In the genomic region with DNA sequence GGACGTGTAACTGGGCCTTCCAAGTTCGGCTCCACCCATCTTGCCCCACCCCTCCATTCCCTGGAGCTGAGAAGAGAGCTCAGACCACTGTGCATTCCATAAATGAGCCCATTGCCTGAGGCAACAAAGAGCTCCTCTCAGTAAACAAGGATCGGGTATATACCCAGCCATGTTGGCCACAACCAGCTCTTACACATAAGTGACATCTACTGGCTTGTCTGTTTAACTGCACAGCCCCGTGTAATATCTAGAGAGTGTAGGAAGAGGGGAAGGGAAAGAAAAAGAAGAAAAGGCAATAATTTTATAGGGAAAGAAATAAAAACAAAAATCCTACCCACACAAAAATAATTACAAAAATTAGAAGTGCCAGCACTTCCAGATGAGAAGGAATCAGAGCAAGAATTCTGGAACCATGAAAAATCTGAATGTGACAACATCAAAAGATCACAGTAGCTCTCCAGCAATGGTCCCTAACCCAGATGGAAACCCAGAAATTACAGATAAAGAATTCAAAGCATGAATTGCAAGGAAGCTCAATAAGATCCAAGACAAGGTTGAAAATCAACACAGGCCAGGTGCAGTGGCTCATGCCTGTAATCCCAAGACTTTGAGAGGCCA, we compare ENCODE assay signal across 8 cellular contexts.
DNase-seq lines count a peak whose midpoint lies in the region; FAIRE-seq and TF ChIP-seq lines count a peak whose summit lies in the region.

No MANE protein-coding gene starts in this region.

- no peak overlapping the region for H3K4me3 ChIP-seq in stomach

- peaks cover 22% of the 10 kb centered on the region for H3K9me3 Mint-ChIP-seq in activated T-helper 1 cell treated with anti-CD3 and anti-CD28 coated beads, Interleukin-12 subunit alpha, Interleukin-12 subunit beta, Interleukin-2, Interleukin-4 antibody, amounts not matched to agents 30 ng/mL and 10 ng/mL and 1 ng/mL, durations not matched to agents 14 hours and 24 hours and 36 hours

- H3K36me3 ChIP-seq in stomach, result no peaks in the 10 kb centered on the region

- H3K36me3 Mint-ChIP-seq in activated T-helper 1 cell treated with anti-CD3 and anti-CD28 coated beads, Interleukin-12 subunit alpha, Interleukin-12 subunit beta, Interleukin-2, Interleukin-4 antibody, amounts not matched to agents 30 ng/mL and 10 ng/mL and 1 ng/mL, durations not matched to agents 14 hours and 24 hours and 36 hours (ENCODE audit: low read depth), result peaks cover 25% of the 10 kb centered on the region

- H3K27me3 Mint-ChIP-seq in activated T-helper 1 cell treated with anti-CD3 and anti-CD28 coated beads, Interleukin-12 subunit alpha, Interleukin-12 subunit beta, Interleukin-2, Interleukin-4 antibody, amounts not matched to agents 30 ng/mL and 10 ng/mL and 1 ng/mL, durations not matched to agents 14 hours and 24 hours and 36 hours (ENCODE audit: insufficient read depth), result no peaks in the 10 kb centered on the region

- TF ChIP-seq EP300 in stomach (IDR thresholded peaks at IDR 0.05), result no peak

- in situ Hi-C loops in G401 (cut with HindIII; ENCODE audit: low sequenced_read_pairs), result no loop called here

- H3K27me3 ChIP-seq in stomach, result no peaks in the 10 kb centered on the region

- FAIRE-seq in H54 (lab: Jason Lieb, UNC), result peak; percentile 75

- intact Hi-C loops in activated T-helper 1 cell treated with anti-CD3 and anti-CD28 coated beads, Interleukin-12 subunit alpha, Interleukin-12 subunit beta, Interleukin-2, Interleukin-4 antibody, amounts not matched to agents 30 ng/mL and 10 ng/mL and 1 ng/mL, durations not matched to agents 14 hours and 24 hours and 36 hours (cut with micrococcal nuclease), result loop anchor here (1.0 to 10.0 kb wide), 12 partner anchors 19 to 1013 kb away; a partner anchor contains a TSS
- intact Hi-C loops in stomach (cut with DNase I; ENCODE audit: low total_unique reads), result no loop called here

- H3K9me3 ChIP-seq in stomach, result peaks cover 4 to 16% (median 10%) of the 10 kb centered on the region in 4 donors

- no peak overlapping the region for H3K4me3 Mint-ChIP-seq in activated T-helper 1 cell treated with anti-CD3 and anti-CD28 coated beads, Interleukin-12 subunit alpha, Interleukin-12 subunit beta, Interleukin-2, Interleukin-4 antibody, amounts not matched to agents 30 ng/mL and 10 ng/mL and 1 ng/mL, durations not matched to agents 14 hours and 24 hours and 36 hours

- H3K4me1 ChIP-seq in stomach, result peaks cover 0 to 17% (median 4%) of the 10 kb centered on the region in 4 donors

- DNase-seq in G401 (ENCODE audit: low spot score), result peak; percentile 46
- peak; percentile 23 for DNase-seq in H54 (ENCODE audit: insufficient read length, low spot score)
- DNase-seq in NCI-H748 treated with DMSO at 0.1 percent for 48 hours (lab: John Stamatoyannopoulos, UW), result peak; percentile 19
- DNase-seq in activated T-helper 1 cell treated with anti-CD3 and anti-CD28 coated beads, Interleukin-12 subunit alpha, Interleukin-12 subunit beta, Interleukin-2, Interleukin-4 antibody, amounts not matched to agents 30 ng/mL and 10 ng/mL and 1 ng/mL, durations not matched to agents 14 hours and 24 hours and 36 hours (ENCODE audit: low spot score), result peak; percentile 41
- peak; percentile 73 for DNase-seq in glomerular visceral epithelial cell (ENCODE audit: extremely low spot score)
- peak; percentile 40 for DNase-seq in stromal cell of bone marrow (ENCODE audit: low read depth)
- DNase-seq in NCI-H510A (lab: John Stamatoyannopoulos, UW), result no peak
- DNase-seq in stomach, result no peak

- no peak overlapping the region for H3K27ac ChIP-seq in stomach

- 61 to 72% (median 63%) methylated on average over 4 of the region's 4 CpGs for WGBS in stomach, 5 donors

- TF ChIP-seq CTCF in stomach (IDR thresholded peaks at IDR 0.05), result peak in 3 of 7 experiments; percentile 15 to 27 (median 21)

- TF ChIP-seq POLR2A in H54 (IDR thresholded peaks at IDR 0.05; ENCODE audit: low read depth, low read length) (no peak), stomach (IDR thresholded peaks at IDR 0.05) (no peak)

- peaks cover 90% of the 10 kb centered on the region for H3K4me1 Mint-ChIP-seq in activated T-helper 1 cell treated with anti-CD3 and anti-CD28 coated beads, Interleukin-12 subunit alpha, Interleukin-12 subunit beta, Interleukin-2, Interleukin-4 antibody, amounts not matched to agents 30 ng/mL and 10 ng/mL and 1 ng/mL, durations not matched to agents 14 hours and 24 hours and 36 hours (ENCODE audit: low read depth)

- peak overlapping the region; percentile 89 for H3K27ac Mint-ChIP-seq in activated T-helper 1 cell treated with anti-CD3 and anti-CD28 coated beads, Interleukin-12 subunit alpha, Interleukin-12 subunit beta, Interleukin-2, Interleukin-4 antibody, amounts not matched to agents 30 ng/mL and 10 ng/mL and 1 ng/mL, durations not matched to agents 14 hours and 24 hours and 36 hours

Comparison
In these comparisons a context has a peak if more than half of its experiments do, and no peak if none do; other contexts are left out.
1. DNase-seq: peak in G401 (single experiment), H54 (single experiment), NCI-H748 treated with DMSO at 0.1 percent for 48 hours (single experiment), activated T-helper 1 cell treated with anti-CD3 and anti-CD28 coated beads, Interleukin-12 subunit alpha, Interleukin-12 subunit beta, Interleukin-2, Interleukin-4 antibody, amounts not matched to agents 30 ng/mL and 10 ng/mL and 1 ng/mL, durations not matched to agents 14 hours and 24 hours and 36 hours (single experiment), glomerular visceral epithelial cell (single experiment) and stromal cell of bone marrow (single experiment); none in NCI-H510A (single experiment) and stomach (single experiment).